Comparison of ENCODE assay signal across 28 cellular contexts in genomic region chr19:644363-644762, GRCh38. TPM values are rescaled to one million over a fixed set of nuclear protein-coding genes. Genes with fewer than 3 reads are reported as not detected.
"Had no signal": no experiment of that assay in that cellular context is flagged by ENCODE, and none has a peak within 500 bp of the region (broad histone marks: within the 10 kb centered on the region; RNA-seq: fewer than 3 reads in every experiment).

No MANE protein-coding gene starts in this region.

- H3K4me3 ChIP-seq: dorsolateral prefrontal cortex, hepatocyte, left ventricle myocardium inferior, lower lobe of right lung, psoas muscle, spleen, stomach, thoracic aorta, transverse colon had no signal

- H3K79me2 ChIP-seq: hepatocyte had no signal

- ATAC-seq: left cardiac atrium; lower lobe of right lung; natural killer cell treated with Interleukin-12 subunit alpha and Interleukin-12 subunit beta and Interleukin-15 and Interleukin-18, amount 100 ng/mL, for 72 hours; psoas muscle; sciatic nerve had no signal

- H3K9me3 ChIP-seq: left ventricle myocardium inferior, lower lobe of right lung, psoas muscle, spleen, stomach, thoracic aorta, transverse colon had no signal

- H3K27ac Mint-ChIP-seq: natural killer cell treated with Interleukin-12 subunit alpha and Interleukin-12 subunit beta and Interleukin-15 and Interleukin-18, amount 100 ng/mL, for 72 hours had no signal

- H3K27ac ChIP-seq: hepatocyte, left ventricle myocardium inferior, lower lobe of right lung, psoas muscle, spleen, stomach, thoracic aorta, transverse colon had no signal

- H2AFZ ChIP-seq: hepatocyte had no signal

- H3K4me2 ChIP-seq: hepatocyte had no signal

- H3K27me3 Mint-ChIP-seq: memory B cell; natural killer cell treated with Interleukin-12 subunit alpha and Interleukin-12 subunit beta and Interleukin-15 and Interleukin-18, amount 100 ng/mL, for 72 hours had no signal

- H3K27me3 ChIP-seq: dorsolateral prefrontal cortex, hepatocyte, stomach, transverse colon had no signal

- FAIRE-seq: kidney had no signal

- H3K36me3 Mint-ChIP-seq: natural killer cell treated with Interleukin-12 subunit alpha and Interleukin-12 subunit beta and Interleukin-15 and Interleukin-18, amount 100 ng/mL, for 72 hours had no signal

- DNase-seq: cortex of kidney; dorsolateral prefrontal cortex; effector CD8-positive, alpha-beta T cell; foreskin melanocyte; head of caudate nucleus; kidney; left ventricle myocardium inferior; lower lobe of right lung; midbrain; retina; stimulated activated CD4-positive, alpha-beta T cell treated with anti-CD3 and anti-CD28 coated beads, Interleukin-15, amount 100 ng/mL, for 24 hours; stimulated activated CD4-positive, alpha-beta T cell treated with anti-CD3 and anti-CD28 coated beads, Interleukin-1b, Interleukin-23, amount 100 ng/mL, for 48 hours; stimulated activated CD4-positive, alpha-beta T cell treated with anti-CD3 and anti-CD28 coated beads, Interleukin-4, amount 100 ng/mL, for 24 hours; stimulated activated naive CD4-positive, alpha-beta T cell; stomach; substantia nigra; transverse colon had no signal

- H3K4me3 Mint-ChIP-seq: memory B cell; natural killer cell treated with Interleukin-12 subunit alpha and Interleukin-12 subunit beta and Interleukin-15 and Interleukin-18, amount 100 ng/mL, for 72 hours had no signal

RNA-seq across cellular contexts. Expression of gene FGF22, which starts 4.7 kb away (rescaled TPM):
- total RNA-seq: hepatocyte; left ventricle myocardium inferior; natural killer cell treated with Interleukin-12 subunit alpha and Interleukin-12 subunit beta and Interleukin-15 and Interleukin-18, amount 100 ng/mL, for 72 hours; skeletal muscle tissue; transverse colon had no signal

RNA-seq across cellular contexts. Expression of gene PRSS57, which starts 50.9 kb away (rescaled TPM):
- total RNA-seq: kidney, left cardiac atrium, left ventricle myocardium inferior, lower lobe of right lung, sciatic nerve, skeletal muscle tissue, stomach, thoracic aorta, transverse colon, ureter had no signal
- polyA plus RNA-seq: esophagus, stomach had no signal
